Comparison of ENCODE assay signal across 27 cellular contexts in genomic region chr3:152587861-152588260, GRCh38.
"Had no signal": no experiment of that assay in that cellular context is flagged by ENCODE, and none has a peak within 500 bp of the region (broad histone marks: within the 10 kb centered on the region; RNA-seq: fewer than 3 reads in every experiment).

No MANE protein-coding gene starts in this region.

- H3K4me3 ChIP-seq: colonic mucosa, coronary artery, dorsolateral prefrontal cortex, esophagus muscularis mucosa, esophagus squamous epithelium, gastrocnemius medialis, gastroesophageal sphincter, heart left ventricle, heart right ventricle, hepatocyte had no signal

- H2AFZ ChIP-seq: hepatocyte had no signal

- H3K27ac ChIP-seq: colonic mucosa, coronary artery, dorsolateral prefrontal cortex, epithelial cell of prostate, esophagus muscularis mucosa, esophagus squamous epithelium, foreskin keratinocyte, gastrocnemius medialis, gastroesophageal sphincter, heart left ventricle, heart right ventricle, hepatocyte had no signal

- ATAC-seq: effector memory CD8-positive, alpha-beta T cell; esophagus mucosa; foreskin keratinocyte; gastrocnemius medialis; gastroesophageal sphincter; heart left ventricle; heart right ventricle had no signal

- H3K36me3 ChIP-seq: colonic mucosa, esophagus muscularis mucosa, esophagus squamous epithelium, gastrocnemius medialis, gastroesophageal sphincter, heart left ventricle, heart right ventricle had no signal

- H3K4me1 ChIP-seq: colonic mucosa, foreskin keratinocyte had no signal

- H3K27me3 ChIP-seq: colonic mucosa, dorsolateral prefrontal cortex, esophagus muscularis mucosa, esophagus squamous epithelium, foreskin keratinocyte, gastrocnemius medialis, gastroesophageal sphincter, heart left ventricle, heart right ventricle, hepatocyte had no signal

- H3K9me3 ChIP-seq: colonic mucosa, esophagus muscularis mucosa, esophagus squamous epithelium, gastrocnemius medialis, gastroesophageal sphincter, heart left ventricle, heart right ventricle had no signal

- FAIRE-seq: endometrium, endothelial cell of umbilical vein, frontal cortex had no signal

- H3K4me2 ChIP-seq: hepatocyte had no signal

- DNase-seq: colonic mucosa; cortex of kidney; dermis blood vessel endothelial cell; dorsolateral prefrontal cortex; effector CD4-positive, alpha-beta T cell; effector CD8-positive, alpha-beta T cell; effector memory CD4-positive, alpha-beta T cell; effector memory CD8-positive, alpha-beta T cell; endodermal cell; esophagus squamous epithelium; foreskin fibroblast; foreskin keratinocyte; foreskin melanocyte; gastrocnemius medialis; glutamatergic neuron; head of caudate nucleus; heart left ventricle; heart right ventricle had no signal

- H3K79me2 ChIP-seq: hepatocyte had no signal
